In genomic region chr21:18772404-18772803, GRCh38 we compare ENCODE assay signal across 29 cellular contexts.
DNase-seq lines count a peak whose midpoint lies in the region; ATAC-seq, FAIRE-seq and TF ChIP-seq lines count a peak whose summit lies in the region.
"Had no signal": no experiment of that assay in that cellular context is flagged by ENCODE, and none has a peak within 500 bp of the region (broad histone marks: within the 10 kb centered on the region; RNA-seq: fewer than 3 reads in every experiment).

No MANE protein-coding gene starts in this region.

- H3K27me3 ChIP-seq in RWPE2 (ENCODE audit: insufficient read depth, poor library complexity, severe bottlenecking) = no peaks in the 10 kb centered on the region
- no peaks in the 10 kb centered on the region for H3K27me3 ChIP-seq in endothelial cell of umbilical vein (ENCODE audit: control insufficient read depth in 2 of 2, insufficient read depth in 2 of 2, low read length in 2 of 2)
- no peaks in the 10 kb centered on the region for H3K27me3 ChIP-seq in esophagus muscularis mucosa
- H3K27me3 ChIP-seq: body of pancreas, pancreas, right lobe of liver, transverse colon had no signal

- H3K4me3 ChIP-seq in RWPE2 (ENCODE audit: severe bottlenecking) (no peak overlapping the region), endothelial cell of umbilical vein (replicated peaks in 1 of 3; ENCODE audit: insufficient read depth in 1 of 3, low read depth in 1 of 3, low read length in 3 of 3) (no peak overlapping the region), skeletal muscle cell (ENCODE audit: low read depth, low read length) (no peak overlapping the region), esophagus muscularis mucosa (no peak overlapping the region)
- H3K4me3 ChIP-seq: body of pancreas, pancreas, right lobe of liver, transverse colon had no signal

- intact Hi-C loops in endothelial cell of umbilical vein (cut with micrococcal nuclease) (no loop called here), esophagus muscularis mucosa (cut with DNase I) (no loop called here)

- H3K79me2 ChIP-seq in endothelial cell of umbilical vein (ENCODE audit: control insufficient read depth, insufficient read depth, low read length) = no peaks in the 10 kb centered on the region

- no peaks in the 10 kb centered on the region for H3K9me3 ChIP-seq in RWPE2 (ENCODE audit: severe bottlenecking)
- H3K9me3 ChIP-seq in endothelial cell of umbilical vein (replicated peaks; ENCODE audit: control insufficient read depth, insufficient read depth, low read length) = no peaks in the 10 kb centered on the region
- H3K9me3 ChIP-seq in esophagus muscularis mucosa = no peaks in the 10 kb centered on the region
- H3K9me3 ChIP-seq: body of pancreas, pancreas, right lobe of liver, transverse colon had no signal

- ATAC-seq in RWPE2 (ENCODE audit: low read depth) = peak; percentile 91
- ATAC-seq in HG02571 (IDR thresholded peaks at IDR 0.05; ENCODE audit: unreplicated experiment) = no peak
- ATAC-seq in GM19324 (IDR thresholded peaks at IDR 0.05; ENCODE audit: low FRiP score, unreplicated experiment) = no peak
- ATAC-seq: activated naive CD4-positive, alpha-beta T cell treated with anti-CD3 and anti-CD28 coated beads, Interleukin-2, amount 50 U/mL, for 72 hours; body of pancreas; natural killer cell; pancreas; right lobe of liver had no signal

- H3K27ac ChIP-seq in RWPE2 (ENCODE audit: poor library complexity, severe bottlenecking) (peak overlapping the region; percentile 43), endothelial cell of umbilical vein (ENCODE audit: insufficient read depth, low read depth, low read length) (no peak overlapping the region), esophagus muscularis mucosa (replicated peaks in 1 of 4) (no peak overlapping the region)
- H3K27ac ChIP-seq: body of pancreas, HL-60, pancreas, right lobe of liver, transverse colon, VCaP had no signal

- BruUV-seq in endothelial cell of umbilical vein (replicated peaks; lab: Mats Ljungman, UMichigan) = no TSS peak

- no peak for FAIRE-seq in endothelial cell of umbilical vein (lab: Jason Lieb, UNC)
- FAIRE-seq: GM18507, H54 had no signal

- CTCF ChIA-PET in endothelial cell of umbilical vein (lab: Charles Lee) = no interaction called here

- H3K9ac ChIP-seq in endothelial cell of umbilical vein (replicated peaks; ENCODE audit: extremely low read depth, insufficient read depth, low read length) = no peak overlapping the region

- POLR2A ChIA-PET in endothelial cell of umbilical vein (lab: Charles Lee) = no interaction called here

- no peak for TF ChIP-seq EP300 in esophagus muscularis mucosa (IDR thresholded peaks at IDR 0.05)

- dilution Hi-C loops in endothelial cell of umbilical vein (cut with MboI; ENCODE audit: extremely low pct_ligation_motif_present, low sequenced_read_pairs) = no loop called here

- H3K4me2 ChIP-seq in endothelial cell of umbilical vein (ENCODE audit: insufficient read depth, low read length) = no peak overlapping the region

- H3K36me3 ChIP-seq in RWPE2 (ENCODE audit: low read depth) (no peaks in the 10 kb centered on the region), endothelial cell of umbilical vein (ENCODE audit: control insufficient read depth in 2 of 2, extremely low read depth in 1 of 2, insufficient read depth in 2 of 2, low read length in 2 of 2) (no peaks in the 10 kb centered on the region), esophagus muscularis mucosa (no peaks in the 10 kb centered on the region)
- H3K36me3 ChIP-seq: pancreas, right lobe of liver, transverse colon had no signal

- no peak for TF ChIP-seq CTCF in RWPE2 (IDR thresholded peaks at IDR 0.05; ENCODE audit: poor library complexity, severe bottlenecking)
- TF ChIP-seq CTCF in endothelial cell of umbilical vein (IDR thresholded peaks at IDR 0.05; ENCODE audit: extremely low read depth in 1 of 2, insufficient read depth in 1 of 2, low read depth in 1 of 2, low read length in 2 of 2) = no peak
- no peak for TF ChIP-seq CTCF in esophagus muscularis mucosa (IDR thresholded peaks at IDR 0.05)

- no peak overlapping the region for H2AFZ ChIP-seq in endothelial cell of umbilical vein (ENCODE audit: low read depth, low read length)

- H4K20me1 ChIP-seq in endothelial cell of umbilical vein (replicated peaks; ENCODE audit: control insufficient read depth, extremely low read depth, insufficient read depth, low read length) = no peaks in the 10 kb centered on the region

- WGBS in esophagus muscularis mucosa = 46% methylated on average over 2 of the region's 2 CpGs

- TF ChIP-seq POLR2A in endothelial cell of umbilical vein (IDR thresholded peaks at IDR 0.05; ENCODE audit: low read depth, low read length) (no peak), esophagus muscularis mucosa (IDR thresholded peaks at IDR 0.05; ENCODE audit: low read depth) (no peak)

- DNase-seq in NCI-H446 treated with DMSO at 0.1 percent for 48 hours (lab: John Stamatoyannopoulos, UW) (peak; percentile 15), NCI-H446 (lab: John Stamatoyannopoulos, UW) (no peak), RWPE2 (ENCODE audit: low spot score) (no peak), endothelial cell of umbilical vein (ENCODE audit: low read depth, low spot score) (peak; percentile 31), skeletal muscle cell (ENCODE audit: low read depth) (peak; percentile 6), esophagus muscularis mucosa (ENCODE audit: extremely low spot score) (no peak)
- DNase-seq: 8988T; activated CD4-positive, alpha-beta T cell treated with anti-CD3 and anti-CD28 coated beads, Interleukin-2, amount 50 U/mL, for 1 hour; body of pancreas; CD4-positive, alpha-beta memory T cell; GDM1; immature natural killer cell; midbrain; natural killer cell; NCI-H2081; NCI-H510A; pancreas; right lobe of liver; SHP77 treated with DMSO at 0.1 percent for 48 hours; stimulated activated CD8-positive, alpha-beta memory T cell treated with anti-CD3 and anti-CD28 coated beads, Interleukin-4, amount 100 ng/mL, for 48 hours; T-helper 2 cell; transverse colon had no signal

- H3K9me1 ChIP-seq in endothelial cell of umbilical vein (replicated peaks; ENCODE audit: control insufficient read depth, extremely low read depth, insufficient read depth, low read length) = no peaks in the 10 kb centered on the region

- peaks cover 22% of the 10 kb centered on the region for H3K4me1 ChIP-seq in RWPE2 (ENCODE audit: insufficient read depth, poor library complexity, severe bottlenecking)
- no peaks in the 10 kb centered on the region for H3K4me1 ChIP-seq in endothelial cell of umbilical vein (ENCODE audit: control insufficient read depth, extremely low read depth, insufficient read depth, low read length)
- no peaks in the 10 kb centered on the region for H3K4me1 ChIP-seq in esophagus muscularis mucosa
- H3K4me1 ChIP-seq: body of pancreas, pancreas, right lobe of liver, transverse colon had no signal

TF ChIP-seq in endothelial cell of umbilical vein, 7 proteins besides CTCF, POLR2A, EP300 and RAD21:
- TF ChIP-seq POLR2AphosphoS5 (IDR thresholded peaks at IDR 0.05; ENCODE audit: insufficient read depth, low read depth, low read length) (no peak), FOS (IDR thresholded peaks at IDR 0.05; ENCODE audit: borderline replicate concordance, insufficient read depth, low read length) (peak; percentile 33), JUN (IDR thresholded peaks at IDR 0.05; ENCODE audit: borderline replicate concordance, insufficient read depth, insufficient read length, low read depth) (peak; percentile 8)
TF ChIP-seq in endothelial cell of umbilical vein: peak in this region for 2.

Comparison
In these comparisons a context has a peak if more than half of its experiments do, and no peak if none do; other contexts are left out.
1. DNase-seq: peak in NCI-H446 treated with DMSO at 0.1 percent for 48 hours (single experiment), endothelial cell of umbilical vein (single experiment) and skeletal muscle cell (single experiment); none in NCI-H446 (0 of 2), RWPE2 (single experiment) and esophagus muscularis mucosa (single experiment).